Comparison of ENCODE assay signal across 31 cellular contexts in the genomic region with DNA sequence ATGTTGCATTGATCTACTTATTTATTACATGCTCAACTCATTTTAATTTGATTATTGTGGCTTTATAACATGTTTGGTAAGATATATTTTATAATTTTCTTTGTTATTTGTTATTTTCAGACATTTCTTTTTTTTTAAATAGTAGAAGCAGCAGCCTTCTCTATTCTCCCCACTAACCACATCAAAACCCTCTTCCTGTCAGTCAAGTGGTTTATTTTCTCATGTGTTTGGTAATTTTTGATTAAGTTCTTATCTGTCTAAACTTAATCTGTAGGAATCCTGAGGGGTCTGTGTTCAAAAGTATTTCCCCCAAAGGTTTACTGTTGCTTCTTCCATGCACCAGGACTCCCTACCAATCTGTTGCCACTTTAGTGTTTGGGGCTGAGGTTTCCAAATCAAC.
"Had no signal": no experiment of that assay in that cellular context is flagged by ENCODE, and none has a peak within 500 bp of the region (broad histone marks: within the 10 kb centered on the region; RNA-seq: fewer than 3 reads in every experiment).

No MANE protein-coding gene starts in this region.

- H3K4me3 ChIP-seq: colonic mucosa had no signal

- H3K27me3 Mint-ChIP-seq: activated B cell treated with CpG ODN at 0.5 μM for 24 hours; activated CD8-positive, alpha-beta T cell treated with anti-CD3 and anti-CD28 coated beads for 36 hours; activated naive CD8-positive, alpha-beta T cell; activated T-helper 17 cell treated with anti-CD3 and anti-CD28 coated beads, Interleukin-2, amount 50 U/mL, for 72 hours; T-helper 17 cell had no signal

- H3K9me3 Mint-ChIP-seq: activated B cell treated with CpG ODN at 0.5 μM for 24 hours; activated CD8-positive, alpha-beta T cell treated with anti-CD3 and anti-CD28 coated beads for 36 hours; activated T-cell treated with anti-CD3 and anti-CD28 coated beads, Interleukin-2, amount 50 U/mL, for 4 hours; activated T-helper 17 cell treated with anti-CD3 and anti-CD28 coated beads, Interleukin-2, amount 50 U/mL, for 72 hours; endodermal cell; T-helper 2 cell treated with Interferon-gamma antibody and Interleukin-4, amounts not matched to agents 5 μg/mL and 100 μg/mL, for 36 hours had no signal

- H3K27ac Mint-ChIP-seq: activated B cell treated with CpG ODN at 0.5 μM for 24 hours; activated CD8-positive, alpha-beta T cell treated with anti-CD3 and anti-CD28 coated beads for 36 hours; activated naive CD8-positive, alpha-beta T cell; activated T-helper 17 cell treated with anti-CD3 and anti-CD28 coated beads, Interleukin-2, amount 50 U/mL, for 72 hours; endodermal cell; T-helper 17 cell; T-helper 2 cell treated with Interferon-gamma antibody and Interleukin-4, amounts not matched to agents 5 μg/mL and 100 μg/mL, for 36 hours had no signal

- H3K4me1 Mint-ChIP-seq: endodermal cell had no signal

- DNase-seq: activated B cell treated with CpG ODN at 0.5 μM for 24 hours; activated CD4-positive, alpha-beta T cell treated with anti-CD3 and anti-CD28 coated beads for 48 hours; activated CD4-positive, alpha-beta T cell treated with anti-CD3 and anti-CD28 coated beads, Interleukin-2, amount 50 U/mL, for 1 hour; activated CD4-positive, alpha-beta T cell treated with anti-CD3 and anti-CD28 coated beads, Interleukin-2, amount 50 U/mL, for 48 hours; activated CD8-positive, alpha-beta memory T cell treated with anti-CD3 and anti-CD28 coated beads for 24 hours; activated CD8-positive, alpha-beta T cell treated with anti-CD3 and anti-CD28 coated beads for 36 hours; activated effector memory CD4-positive, alpha-beta T cell treated with Interleukin-2 at 50 U/mL for 16 hours; activated gamma-delta T cell treated with Interleukin-2 at 50 U/mL for 16 hours; activated naive CD4-positive, alpha-beta T cell treated with anti-CD3 and anti-CD28 coated beads, Interleukin-2, amount 50 U/mL, for 16 hours; activated naive CD4-positive, alpha-beta T cell treated with Interleukin-2 at 50 U/mL for 16 hours; activated T-cell treated with anti-CD3 and anti-CD28 coated beads, Interleukin-2, amount 50 U/mL, for 4 hours; amniotic stem cell; anterior cingulate cortex; brain microvascular endothelial cell; colonic mucosa; effector CD8-positive, alpha-beta T cell; endodermal cell; foreskin fibroblast; head of caudate nucleus; T-helper 1 cell; T-helper 17 cell; T1000; WERI-Rb-1 had no signal

- H3K9me3 ChIP-seq: colonic mucosa had no signal

- ATAC-seq: activated CD4-positive, CD25-positive, alpha-beta regulatory T cell treated with anti-CD3 and anti-CD28 coated beads, Interleukin-2, amount 50 U/mL, for 24 hours; activated CD8-positive, alpha-beta T cell treated with anti-CD3 and anti-CD28 coated beads for 36 hours; activated T-cell treated with anti-CD3 and anti-CD28 coated beads, Interleukin-2, amount 50 U/mL, for 4 hours; activated T-helper 17 cell treated with anti-CD3 and anti-CD28 coated beads, Interleukin-2, amount 50 U/mL, for 72 hours; esophagus mucosa; T-helper 17 cell had no signal

- FAIRE-seq: astrocyte, bronchial epithelial cell, frontal cortex had no signal

- H3K4me3 Mint-ChIP-seq: activated B cell treated with CpG ODN at 0.5 μM for 24 hours; activated CD8-positive, alpha-beta T cell treated with anti-CD3 and anti-CD28 coated beads for 36 hours; activated naive CD8-positive, alpha-beta T cell; activated T-cell treated with anti-CD3 and anti-CD28 coated beads, Interleukin-2, amount 50 U/mL, for 4 hours; activated T-helper 17 cell treated with anti-CD3 and anti-CD28 coated beads, Interleukin-2, amount 50 U/mL, for 72 hours; endodermal cell; T-helper 17 cell; T-helper 2 cell treated with Interferon-gamma antibody and Interleukin-4, amounts not matched to agents 5 μg/mL and 100 μg/mL, for 36 hours had no signal

- H3K36me3 ChIP-seq: brain microvascular endothelial cell, colonic mucosa, WERI-Rb-1 had no signal

- H3K4me1 ChIP-seq: colonic mucosa had no signal

- H3K27ac ChIP-seq: brain microvascular endothelial cell, colonic mucosa, WERI-Rb-1 had no signal

- H3K27me3 ChIP-seq: brain microvascular endothelial cell, colonic mucosa had no signal
